In genomic region chr20:21571841-21572690, GRCh38 we compare ENCODE assay signal across 8 cellular contexts. TPM values are rescaled to one million over a fixed set of nuclear protein-coding genes. Genes with fewer than 3 reads are reported as not detected.
A peak's percentile ranks its signal among the peaks of the same experiment; 100 is the strongest.
DNase-seq lines count a peak whose midpoint lies in the region; ATAC-seq, FAIRE-seq and TF ChIP-seq lines count a peak whose summit lies in the region.

No MANE protein-coding gene starts in this region.

- peak; percentile 81 for TF ChIP-seq CTCF in AG09319 (IDR thresholded peaks at IDR 0.05; ENCODE audit: low read depth, low read length)
- peak; percentile 64 to 88 (median 74) for TF ChIP-seq CTCF in esophagus muscularis mucosa (IDR thresholded peaks at IDR 0.05)

- H3K27ac ChIP-seq in esophagus muscularis mucosa (replicated peaks in 1 of 4) = no peak overlapping the region

- no peak for TF ChIP-seq EP300 in esophagus muscularis mucosa (IDR thresholded peaks at IDR 0.05)

- TF ChIP-seq POLR2A in esophagus muscularis mucosa (IDR thresholded peaks at IDR 0.05; ENCODE audit: low read depth) = no peak
- no peak for TF ChIP-seq POLR2A in GM12892 (IDR thresholded peaks at IDR 0.05; ENCODE audit: low read depth, low read length)

- peaks cover 0 to 35% (median 0%) of the 10 kb centered on the region in 4 donors for H3K27me3 ChIP-seq in esophagus muscularis mucosa

- H3K9me3 ChIP-seq in esophagus muscularis mucosa = peaks cover 0 to under 1% (median 0%) of the 10 kb centered on the region in 4 donors

- H3K4me3 ChIP-seq in esophagus muscularis mucosa = no peak overlapping the region

- no peaks in the 10 kb centered on the region for H3K36me3 ChIP-seq in esophagus muscularis mucosa

- intact Hi-C loops in esophagus muscularis mucosa (cut with DNase I) = loop anchor here (5.0 kb wide), 1 partner anchor 335 kb away; no protein-coding TSS in a partner anchor

- 34% methylated on average over 14 of the region's 15 CpGs for WGBS in esophagus muscularis mucosa

- H3K4me1 ChIP-seq in esophagus muscularis mucosa = no peaks in the 10 kb centered on the region

- FAIRE-seq in RCC 7860 (lab: Jason Lieb, UNC) (peak; percentile 52), GM12892 (lab: Jason Lieb, UNC) (no peak)

- DNase-seq in AG09319 (ENCODE audit: extremely low read depth, low read depth) (peak; percentile 0), GM03348 (ENCODE audit: low spot score) (peak; percentile 57), RCC 7860 (ENCODE audit: low spot score) (no peak), esophagus muscularis mucosa (ENCODE audit: extremely low spot score) (no peak), pons (ENCODE audit: low spot score) (peak; percentile 57), GM12892 (ENCODE audit: insufficient read length) (no peak)

- ATAC-seq in GM18907 (IDR thresholded peaks at IDR 0.05; ENCODE audit: unreplicated experiment) (no peak), GM21423 (IDR thresholded peaks at IDR 0.05; ENCODE audit: unreplicated experiment) (no peak)

RNA-seq across cellular contexts. Expression of gene NKX2-2, which starts 58.2 kb away (rescaled TPM):
- total RNA-seq in esophagus muscularis mucosa = not detected
- polyA plus RNA-seq in GM12892 (2012; ENCODE audit: missing spikeins) = not detected

Comparison
In these comparisons a context has a peak if more than half of its experiments do, and no peak if none do; other contexts are left out.
1. DNase-seq: peak in AG09319 (single experiment), GM03348 (single experiment) and pons (single experiment); none in RCC 7860 (single experiment), esophagus muscularis mucosa (single experiment) and GM12892 (single experiment).